In the genomic region with DNA sequence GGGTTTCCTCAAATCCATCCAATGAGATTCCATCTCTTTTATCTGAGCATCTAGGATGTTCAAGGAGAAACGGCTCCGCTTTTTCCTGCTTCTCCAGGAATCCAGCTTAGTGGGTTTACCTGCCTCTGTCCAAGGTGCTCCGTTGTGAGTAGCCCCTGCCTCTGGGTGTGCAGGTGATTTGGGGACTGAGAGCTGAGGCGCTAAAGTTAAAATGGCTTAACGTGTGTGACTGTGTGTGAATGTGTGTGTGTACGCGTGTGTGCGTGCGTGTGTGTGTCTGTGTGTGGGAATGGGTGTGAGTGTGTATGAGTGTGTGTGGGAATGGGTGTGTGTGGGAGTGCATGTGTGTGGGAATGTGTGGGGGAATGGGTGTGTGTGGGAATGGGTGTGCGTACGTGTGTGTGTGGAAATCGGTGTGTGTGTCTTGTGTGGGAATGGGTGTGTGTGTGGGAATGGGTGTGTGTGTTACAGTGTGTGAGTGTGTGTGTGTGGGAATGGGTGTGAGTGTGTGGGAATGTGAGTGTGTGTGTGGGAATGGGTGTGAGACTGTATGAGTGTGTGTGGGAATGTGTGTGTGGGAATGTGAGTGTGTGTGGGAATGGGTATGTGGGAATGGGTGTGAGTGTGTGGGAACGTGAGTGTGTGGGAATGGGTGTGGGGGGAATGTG, we compare ENCODE assay signal across 16 cellular contexts.
DNase-seq lines count a peak whose midpoint lies in the region; ATAC-seq, FAIRE-seq and TF ChIP-seq lines count a peak whose summit lies in the region.
"Had no signal": no experiment of that assay in that cellular context is flagged by ENCODE, and none has a peak within 500 bp of the region (broad histone marks: within the 10 kb centered on the region; RNA-seq: fewer than 3 reads in every experiment).

No MANE protein-coding gene starts in this region.

- H3K36me3 ChIP-seq in PC-3 (ENCODE audit: low read depth, low read length) (no peaks in the 10 kb centered on the region), endothelial cell of umbilical vein (ENCODE audit: control insufficient read depth in 2 of 2, extremely low read depth in 1 of 2, insufficient read depth in 2 of 2, low read length in 2 of 2) (no peaks in the 10 kb centered on the region), spleen (no peaks in the 10 kb centered on the region)
- H3K36me3 ChIP-seq: adrenal gland had no signal

- peak overlapping the region; percentile 97 for H3K27ac ChIP-seq in PC-3 (ENCODE audit: low read length)
- peak overlapping the region; percentile 99 for H3K27ac ChIP-seq in endothelial cell of umbilical vein (ENCODE audit: insufficient read depth, low read depth, low read length)
- H3K27ac ChIP-seq in spleen, result peak overlapping the region in 5 of 8 donors; percentile 86 to 97 (median 93)
- H3K27ac ChIP-seq: SK-N-MC had no signal

- H3K27me3 ChIP-seq in PC-3 (ENCODE audit: low read length), result no peaks in the 10 kb centered on the region
- no peaks in the 10 kb centered on the region for H3K27me3 ChIP-seq in endothelial cell of umbilical vein (ENCODE audit: control insufficient read depth in 2 of 2, insufficient read depth in 2 of 2, low read length in 2 of 2)
- no peaks in the 10 kb centered on the region for H3K27me3 ChIP-seq in spleen (replicated peaks in 1 of 7)

- dilution Hi-C loops in endothelial cell of umbilical vein (cut with MboI; ENCODE audit: extremely low pct_ligation_motif_present, low sequenced_read_pairs), result no loop called here

- no peak overlapping the region for H2AFZ ChIP-seq in PC-3 (ENCODE audit: low read length)
- H2AFZ ChIP-seq in endothelial cell of umbilical vein (ENCODE audit: low read depth, low read length), result no peak overlapping the region

- no peak for TF ChIP-seq POLR2A in endothelial cell of umbilical vein (IDR thresholded peaks at IDR 0.05; ENCODE audit: low read depth, low read length)
- no peak for TF ChIP-seq POLR2A in spleen (IDR thresholded peaks at IDR 0.05)
- no peak for TF ChIP-seq POLR2A in erythroblast (IDR thresholded peaks at IDR 0.05; ENCODE audit: low read length)

- no peaks in the 10 kb centered on the region for H3K9me3 ChIP-seq in PC-3 (ENCODE audit: low read length)
- H3K9me3 ChIP-seq in endothelial cell of umbilical vein (replicated peaks; ENCODE audit: control insufficient read depth, insufficient read depth, low read length), result no peaks in the 10 kb centered on the region
- H3K9me3 ChIP-seq in spleen, result no peaks in the 10 kb centered on the region
- H3K9me3 ChIP-seq: adrenal gland had no signal

- no peak for ATAC-seq in PC-3
- no peak for ATAC-seq in GM18868 (IDR thresholded peaks at IDR 0.05; ENCODE audit: unreplicated experiment)

- POLR2A ChIA-PET in PC-3 (lab: Charles Lee; ENCODE audit: unreplicated experiment), result no interaction called here
- POLR2A ChIA-PET in endothelial cell of umbilical vein (lab: Charles Lee), result no interaction called here

- no peaks in the 10 kb centered on the region for H3K9me2 ChIP-seq in PC-3 (replicated peaks; ENCODE audit: low read length)

- H3K9ac ChIP-seq in PC-3 (ENCODE audit: low read length), result peak overlapping the region; percentile 64
- peak overlapping the region; percentile 97 for H3K9ac ChIP-seq in endothelial cell of umbilical vein (replicated peaks; ENCODE audit: extremely low read depth, insufficient read depth, low read length)

- H3F3A ChIP-seq in PC-3 (ENCODE audit: low read length, unreplicated experiment), result no peaks in the 10 kb centered on the region

- no peak for FAIRE-seq in endothelial cell of umbilical vein (lab: Jason Lieb, UNC)

- TF ChIP-seq CTCF in PC-3 (conservative IDR thresholded peaks at IDR 0.05; ENCODE audit: low read depth, low read length) (no peak), endothelial cell of umbilical vein (IDR thresholded peaks at IDR 0.05; ENCODE audit: extremely low read depth in 1 of 2, insufficient read depth in 1 of 2, low read depth in 1 of 2, low read length in 2 of 2) (no peak), spleen (IDR thresholded peaks at IDR 0.05 in 8 of 11, conservative IDR thresholded peaks at IDR 0.05 in 3 of 11) (no peak)

- H3K79me2 ChIP-seq in PC-3 (ENCODE audit: low read length), result no peaks in the 10 kb centered on the region
- H3K79me2 ChIP-seq in endothelial cell of umbilical vein (ENCODE audit: control insufficient read depth, insufficient read depth, low read length), result no peaks in the 10 kb centered on the region

- no peak overlapping the region for H3K4me3 ChIP-seq in PC-3 (ENCODE audit: low read length)
- H3K4me3 ChIP-seq in endothelial cell of umbilical vein (replicated peaks in 1 of 3; ENCODE audit: insufficient read depth in 1 of 3, low read depth in 1 of 3, low read length in 3 of 3), result no peak overlapping the region
- H3K4me3 ChIP-seq in spleen, result peak overlapping the region in 1 of 8 donors; percentile 70
- H3K4me3 ChIP-seq: adrenal gland, SK-N-MC had no signal

- no TSS peak for BruUV-seq in PC-3 (replicated peaks; lab: Mats Ljungman, UMichigan)
- BruUV-seq in endothelial cell of umbilical vein (replicated peaks; lab: Mats Ljungman, UMichigan), result no TSS peak

- CTCF ChIA-PET in PC-3 (lab: Charles Lee), result no interaction called here
- CTCF ChIA-PET in endothelial cell of umbilical vein (lab: Charles Lee), result interaction anchor here (1.1 to 3.3 kb wide), 3 partner anchors 91 to 280 kb away, joined by 4 to 17 read pairs (median 16); a partner anchor contains a TSS

- H4K20me1 ChIP-seq in PC-3 (ENCODE audit: low read length) (no peaks in the 10 kb centered on the region), endothelial cell of umbilical vein (replicated peaks; ENCODE audit: control insufficient read depth, extremely low read depth, insufficient read depth, low read length) (no peaks in the 10 kb centered on the region)

- WGBS in spleen, 5 donors, result 82 to 98% (median 91%) methylated on average over 13 of the region's 13 CpGs

- H3K4me2 ChIP-seq in PC-3 (ENCODE audit: low read length) (0 out of 2 replicates have a peak overlapping the region, but pooled peaks have one; percentile 10), endothelial cell of umbilical vein (ENCODE audit: insufficient read depth, low read length) (peak overlapping the region; percentile 45)

- H3K4me1 ChIP-seq in PC-3 (ENCODE audit: insufficient read depth, low read length) (peaks cover 43% of the 10 kb centered on the region), endothelial cell of umbilical vein (ENCODE audit: control insufficient read depth, extremely low read depth, insufficient read depth, low read length) (peaks cover 29% of the 10 kb centered on the region), spleen (peaks cover 0 to 30% (median 15%) of the 10 kb centered on the region in 6 donors)
- H3K4me1 ChIP-seq: adrenal gland had no signal

- H3K9me1 ChIP-seq in endothelial cell of umbilical vein (replicated peaks; ENCODE audit: control insufficient read depth, extremely low read depth, insufficient read depth, low read length), result no peaks in the 10 kb centered on the region

- peak; percentile 57 for DNase-seq in activated effector memory CD4-positive, alpha-beta T cell treated with anti-CD3 and anti-CD28 coated beads, Interleukin-2, amount 50 U/mL, for 16 hours
- no peak for DNase-seq in activated effector memory CD4-positive, alpha-beta T cell treated with Interleukin-2 at 50 U/mL for 16 hours
- DNase-seq in PC-3 (no peak), endothelial cell of umbilical vein (ENCODE audit: low read depth, low spot score) (no peak), spleen (peak; percentile 51), NCI-H526 (lab: John Stamatoyannopoulos, UW) (no peak), erythroblast (lab: John Stamatoyannopoulos, UW) (no peak)
- DNase-seq: DMS79 treated with DMSO at 0.1 percent for 48 hours; HFFc6; kidney glomerular epithelial cell; NCI-H1694 treated with DMSO at 0.1 percent for 48 hours; stimulated activated CD4-positive, alpha-beta T cell treated with anti-CD3 and anti-CD28 coated beads, Interleukin-15, amount 100 ng/mL, for 24 hours; stimulated activated CD8-positive, alpha-beta memory T cell treated with anti-CD3 and anti-CD28 coated beads, Interleukin-4, amount 100 ng/mL, for 48 hours had no signal

- intact Hi-C loops in PC-3 (cut with micrococcal nuclease) (loop anchor here (10.0 kb wide), 1 partner anchor 203 kb away; a partner anchor contains a TSS), endothelial cell of umbilical vein (cut with micrococcal nuclease) (loop anchor here (5.0 to 10.0 kb wide), 4 partner anchors 205 to 597 kb away; a partner anchor contains a TSS), spleen (cut with DNase I; ENCODE audit: low total_unique reads) (loop anchor here (5.0 kb wide), 2 partner anchors 90 to 280 kb away; a partner anchor contains a TSS)

TF ChIP-seq in endothelial cell of umbilical vein, 7 proteins besides CTCF, POLR2A, EP300 and RAD21:
- TF ChIP-seq MYC (IDR thresholded peaks at IDR 0.05; ENCODE audit: low read depth, low read length) (no peak), POLR2AphosphoS5 (IDR thresholded peaks at IDR 0.05; ENCODE audit: insufficient read depth, low read depth, low read length) (no peak), JUN (IDR thresholded peaks at IDR 0.05; ENCODE audit: borderline replicate concordance, insufficient read depth, insufficient read length, low read depth) (no peak), FOS (IDR thresholded peaks at IDR 0.05; ENCODE audit: borderline replicate concordance, insufficient read depth, low read length) (no peak), GATA2 (IDR thresholded peaks at IDR 0.05; ENCODE audit: insufficient read depth, insufficient read length, low read depth, low read length) (no peak), EZH2 (IDR thresholded peaks at IDR 0.05; ENCODE audit: borderline replicate concordance, low read depth, low read length, severe bottlenecking) (no peak)
- TF ChIP-seq, protein P1, sequence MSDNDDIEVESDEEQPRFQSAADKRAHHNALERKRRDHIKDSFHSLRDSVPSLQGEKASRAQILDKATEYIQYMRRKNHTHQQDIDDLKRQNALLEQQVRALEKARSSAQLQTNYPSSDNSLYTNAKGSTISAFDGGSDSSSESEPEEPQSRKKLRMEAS (IDR thresholded peaks at IDR 0.05; ENCODE audit: insufficient read depth, insufficient read length), result no peak

Comparison
In these comparisons a context has a peak if more than half of its experiments do, and no peak if none do; other contexts are left out.
1. DNase-seq: peak in activated effector memory CD4-positive, alpha-beta T cell treated with anti-CD3 and anti-CD28 coated beads, Interleukin-2, amount 50 U/mL, for 16 hours (single experiment) and spleen (single experiment); none in activated effector memory CD4-positive, alpha-beta T cell treated with Interleukin-2 at 50 U/mL for 16 hours (single experiment), PC-3 (single experiment), endothelial cell of umbilical vein (single experiment), NCI-H526 (0 of 2) and erythroblast (0 of 2).
2. Peak in every context shown above with its lines, with median percentiles within 50 percentile points of each other: H3K27ac ChIP-seq.